ENCODE assay signal across 11 cellular contexts in the genomic region with DNA sequence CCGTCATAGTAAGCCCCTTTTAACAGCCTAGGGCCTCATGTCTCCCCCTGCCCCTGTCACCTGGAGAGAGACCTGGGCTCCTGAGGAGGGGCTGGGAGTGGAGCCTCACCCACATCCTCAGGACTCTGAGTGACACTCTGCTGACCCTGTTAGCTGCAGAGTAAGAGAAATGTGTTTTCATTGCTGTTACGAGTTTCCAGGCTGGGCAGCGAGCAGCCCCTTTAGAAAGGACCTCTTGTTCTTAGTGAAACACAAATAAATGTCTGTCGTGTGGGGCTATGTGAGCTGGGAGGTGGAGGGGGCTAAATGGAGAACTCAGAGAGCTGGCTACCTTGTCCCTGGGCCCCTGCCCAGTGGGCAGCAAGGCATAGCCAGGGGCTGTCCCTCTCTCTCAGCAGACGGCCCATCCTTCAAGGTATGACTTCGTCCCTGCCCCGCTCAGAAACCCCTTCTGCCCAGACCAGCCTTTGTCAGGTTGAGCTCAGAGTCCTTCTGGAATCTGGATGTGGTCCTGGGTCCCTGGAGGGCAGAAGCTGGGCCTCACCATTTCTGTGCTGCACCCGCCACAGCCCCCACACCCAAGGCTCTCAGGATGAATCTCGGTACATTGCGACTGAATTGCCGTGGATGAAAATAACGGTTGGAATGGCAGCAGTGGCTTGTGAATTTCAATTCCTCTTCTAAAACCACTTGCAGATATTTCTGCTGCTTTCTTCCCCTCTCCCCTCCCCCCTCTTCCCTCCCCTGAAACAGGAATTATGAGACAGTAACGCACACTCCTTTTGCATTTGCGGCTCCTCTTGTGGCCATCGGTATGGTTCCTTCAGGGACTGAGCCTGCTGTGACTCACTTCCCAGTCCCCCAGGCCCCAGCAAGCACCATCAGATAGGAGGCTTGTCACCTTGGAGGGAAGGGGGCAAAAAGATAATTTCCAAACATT. TPM values are rescaled to one million over a fixed set of nuclear protein-coding genes. Genes with fewer than 3 reads are reported as not detected.
A peak's percentile ranks its signal among the peaks of the same experiment; 100 is the strongest.
DNase-seq lines count a peak whose midpoint lies in the region; ATAC-seq, FAIRE-seq and TF ChIP-seq lines count a peak whose summit lies in the region.
"Had no signal": no experiment of that assay in that cellular context is flagged by ENCODE, and none has a peak within 500 bp of the region (broad histone marks: within the 10 kb centered on the region; RNA-seq: fewer than 3 reads in every experiment).

No MANE protein-coding gene starts in this region.

- FAIRE-seq in D721Med (lab: Jason Lieb, UNC) = no peak
- FAIRE-seq: A204.1 had no signal

- TF ChIP-seq POLR2A in upper lobe of left lung (IDR thresholded peaks at IDR 0.05) = no peak

- no peaks in the 10 kb centered on the region for H3K27me3 ChIP-seq in upper lobe of left lung

- no peak for ATAC-seq in activated CD8-positive, alpha-beta T cell treated with anti-CD3 and anti-CD28 coated beads, Interleukin-2, amount 10 ng/mL, durations not matched to agents 7 days and 5 days
- no peak for ATAC-seq in activated CD8-positive, alpha-beta T cell treated with anti-CD3 and anti-CD28 coated beads for 36 hours
- ATAC-seq in upper lobe of left lung (ENCODE audit: low FRiP score in 2 of 2) = peak in 1 of 2 donors; percentile 55

- H3K4me3 Mint-ChIP-seq in activated CD8-positive, alpha-beta T cell treated with anti-CD3 and anti-CD28 coated beads, Interleukin-2, amount 10 ng/mL, durations not matched to agents 7 days and 5 days = no peak overlapping the region
- H3K4me3 Mint-ChIP-seq in activated CD8-positive, alpha-beta T cell treated with anti-CD3 and anti-CD28 coated beads for 36 hours = no peak overlapping the region

- TF ChIP-seq EP300 in upper lobe of left lung (IDR thresholded peaks at IDR 0.05) = no peak

- no peak overlapping the region for H3K4me3 ChIP-seq in upper lobe of left lung

- H3K4me1 ChIP-seq in upper lobe of left lung = peaks cover 21 to 34% (median 30%) of the 10 kb centered on the region in 4 donors

- no peaks in the 10 kb centered on the region for H3K36me3 Mint-ChIP-seq in activated CD8-positive, alpha-beta T cell treated with anti-CD3 and anti-CD28 coated beads, Interleukin-2, amount 10 ng/mL, durations not matched to agents 7 days and 5 days (ENCODE audit: low read depth)
- no peaks in the 10 kb centered on the region for H3K36me3 Mint-ChIP-seq in activated CD8-positive, alpha-beta T cell treated with anti-CD3 and anti-CD28 coated beads for 36 hours (ENCODE audit: low read depth)

- H3K9me3 Mint-ChIP-seq in activated CD8-positive, alpha-beta T cell treated with anti-CD3 and anti-CD28 coated beads, Interleukin-2, amount 10 ng/mL, durations not matched to agents 7 days and 5 days (ENCODE audit: insufficient read depth) = no peaks in the 10 kb centered on the region
- no peaks in the 10 kb centered on the region for H3K9me3 Mint-ChIP-seq in activated CD8-positive, alpha-beta T cell treated with anti-CD3 and anti-CD28 coated beads for 36 hours

- CTCF ChIA-PET in activated CD8-positive, alpha-beta T cell treated with anti-CD3 and anti-CD28 coated beads, Interleukin-2, amount 10 ng/mL, durations not matched to agents 7 days and 5 days (lab: Charles Lee) = interaction anchor here (1.0 to 1.5 kb wide), 3 partner anchors 12 to 20 kb away, joined by 3 to 6 read pairs (median 4); no protein-coding TSS in a partner anchor
- CTCF ChIA-PET in activated CD8-positive, alpha-beta T cell treated with anti-CD3 and anti-CD28 coated beads for 36 hours (lab: Charles Lee) = interaction anchor here (1.0 to 1.4 kb wide), 2 partner anchors 24 to 114 kb away, joined by 3 read pairs; no protein-coding TSS in a partner anchor
- CTCF ChIA-PET in RWPE1 (lab: Yijun Ruan, JAX) = interaction anchor here (0.7 to 2.6 kb wide), 3 partner anchors 20 to 115 kb away, joined by 3 to 8 read pairs (median 3); no protein-coding TSS in a partner anchor

- peak; percentile 17 for DNase-seq in activated CD8-positive, alpha-beta T cell treated with anti-CD3 and anti-CD28 coated beads, Interleukin-2, amount 10 ng/mL, durations not matched to agents 7 days and 5 days
- DNase-seq in activated CD8-positive, alpha-beta T cell treated with anti-CD3 and anti-CD28 coated beads for 36 hours = no peak
- DNase-seq in RWPE1 (ENCODE audit: low spot score) = no peak
- peak; percentile 37 for DNase-seq in left kidney (ENCODE audit: low read depth, low spot score)
- peak in 1 of 2 donors; percentile 55 for DNase-seq in upper lobe of left lung
- no peak for DNase-seq in NCI-H2227 treated with DMSO at 0.1 percent for 48 hours (lab: John Stamatoyannopoulos, UW)
- DNase-seq in D721Med (ENCODE audit: insufficient read length, low spot score) = no peak
- DNase-seq in activated T-cell treated with anti-CD3 and anti-CD28 coated beads, Interleukin-2, amount 50 U/mL, for 1 hour = no peak
- DNase-seq: cortex of kidney, NCI-H1048 had no signal

- TF ChIP-seq CTCF in activated CD8-positive, alpha-beta T cell treated with anti-CD3 and anti-CD28 coated beads for 36 hours (IDR thresholded peaks at IDR 0.05) = no peak
- no peak for TF ChIP-seq CTCF in RWPE1 (conservative IDR thresholded peaks at IDR 0.05; ENCODE audit: low read depth)
- no peak for TF ChIP-seq CTCF in upper lobe of left lung (IDR thresholded peaks at IDR 0.05)
- no peak for TF ChIP-seq CTCF in D721Med (IDR thresholded peaks at IDR 0.05; ENCODE audit: insufficient read depth, missing control alignments)

- 47 to 77% methylated on average over 12 to 15 of the region's 15 CpGs for WGBS in upper lobe of left lung, 2 donors

- no peaks in the 10 kb centered on the region for H3K9me3 ChIP-seq in upper lobe of left lung

- H3K27me3 Mint-ChIP-seq in activated CD8-positive, alpha-beta T cell treated with anti-CD3 and anti-CD28 coated beads, Interleukin-2, amount 10 ng/mL, durations not matched to agents 7 days and 5 days (ENCODE audit: low read depth) = peaks cover 17% of the 10 kb centered on the region
- peaks cover 8% of the 10 kb centered on the region for H3K27me3 Mint-ChIP-seq in activated CD8-positive, alpha-beta T cell treated with anti-CD3 and anti-CD28 coated beads for 36 hours

- intact Hi-C loops in activated CD8-positive, alpha-beta T cell treated with anti-CD3 and anti-CD28 coated beads for 36 hours (cut with micrococcal nuclease) = no loop called here

- H3K4me1 Mint-ChIP-seq in activated CD8-positive, alpha-beta T cell treated with anti-CD3 and anti-CD28 coated beads, Interleukin-2, amount 10 ng/mL, durations not matched to agents 7 days and 5 days (ENCODE audit: low read depth) = no peaks in the 10 kb centered on the region
- no peaks in the 10 kb centered on the region for H3K4me1 Mint-ChIP-seq in activated CD8-positive, alpha-beta T cell treated with anti-CD3 and anti-CD28 coated beads for 36 hours (ENCODE audit: low read depth)

- H3K27ac ChIP-seq in RWPE1 = peak overlapping the region; percentile 30; the same call in 1 of the 2 replicates
- H3K27ac ChIP-seq in upper lobe of left lung = peak overlapping the region in 3 of 4 donors; percentile 8 to 60 (median 33)

- no peaks in the 10 kb centered on the region for H3K36me3 ChIP-seq in upper lobe of left lung

- no peak overlapping the region for H3K27ac Mint-ChIP-seq in activated CD8-positive, alpha-beta T cell treated with anti-CD3 and anti-CD28 coated beads, Interleukin-2, amount 10 ng/mL, durations not matched to agents 7 days and 5 days
- H3K27ac Mint-ChIP-seq in activated CD8-positive, alpha-beta T cell treated with anti-CD3 and anti-CD28 coated beads for 36 hours = no peak overlapping the region

- POLR2A ChIA-PET in activated CD8-positive, alpha-beta T cell treated with anti-CD3 and anti-CD28 coated beads, Interleukin-2, amount 10 ng/mL, durations not matched to agents 7 days and 5 days (lab: Charles Lee) = no interaction called here
- POLR2A ChIA-PET in activated CD8-positive, alpha-beta T cell treated with anti-CD3 and anti-CD28 coated beads for 36 hours (lab: Charles Lee) = no interaction called here
- POLR2A ChIA-PET in RWPE1 (lab: Yijun Ruan, JAX; ENCODE audit: low non-redundant PET) = no interaction called here

RNA-seq across cellular contexts. Expression of a gene that starts 10.0 kb away (rescaled TPM):
- not detected for total RNA-seq in activated CD8-positive, alpha-beta T cell treated with anti-CD3 and anti-CD28 coated beads, Interleukin-2, amount 10 ng/mL, durations not matched to agents 7 days and 5 days
- total RNA-seq in activated CD8-positive, alpha-beta T cell treated with anti-CD3 and anti-CD28 coated beads for 36 hours = not detected
- 1 to 10 TPM in 1 of 6 donors, under 1 TPM in 3, not detected in 2; 0.11 to 1.0 (median 0.27) TPM for total RNA-seq in upper lobe of left lung

RNA-seq across cellular contexts. Expression of a gene that starts 15.0 kb away (rescaled TPM):
- total RNA-seq in activated CD8-positive, alpha-beta T cell treated with anti-CD3 and anti-CD28 coated beads, Interleukin-2, amount 10 ng/mL, durations not matched to agents 7 days and 5 days = not detected
- not detected for total RNA-seq in activated CD8-positive, alpha-beta T cell treated with anti-CD3 and anti-CD28 coated beads for 36 hours
- total RNA-seq in upper lobe of left lung = under 1 TPM in 2 of 6 donors, not detected in 4; 0.23 to 0.24 TPM

RNA-seq across cellular contexts. Expression of a gene that starts 38.1 kb away (rescaled TPM):
- 100 to 1,000 TPM; 328 to 332 TPM for total RNA-seq in activated CD8-positive, alpha-beta T cell treated with anti-CD3 and anti-CD28 coated beads, Interleukin-2, amount 10 ng/mL, durations not matched to agents 7 days and 5 days
- total RNA-seq in activated CD8-positive, alpha-beta T cell treated with anti-CD3 and anti-CD28 coated beads for 36 hours = 100 to 1,000 TPM; 170 to 179 TPM
- 100 to 1,000 TPM; 232 to 690 (median 355) TPM for total RNA-seq in upper lobe of left lung

Comparison
In these comparisons a context has a peak if more than half of its experiments do, and no peak if none do; other contexts are left out.
1. DNase-seq: peak in activated CD8-positive, alpha-beta T cell treated with anti-CD3 and anti-CD28 coated beads, Interleukin-2, amount 10 ng/mL, durations not matched to agents 7 days and 5 days (single experiment) and left kidney (single experiment); none in activated CD8-positive, alpha-beta T cell treated with anti-CD3 and anti-CD28 coated beads for 36 hours (single experiment), RWPE1 (single experiment), NCI-H2227 treated with DMSO at 0.1 percent for 48 hours (single experiment), D721Med (single experiment) and activated T-cell treated with anti-CD3 and anti-CD28 coated beads, Interleukin-2, amount 50 U/mL, for 1 hour (single experiment).